In the genomic region with DNA sequence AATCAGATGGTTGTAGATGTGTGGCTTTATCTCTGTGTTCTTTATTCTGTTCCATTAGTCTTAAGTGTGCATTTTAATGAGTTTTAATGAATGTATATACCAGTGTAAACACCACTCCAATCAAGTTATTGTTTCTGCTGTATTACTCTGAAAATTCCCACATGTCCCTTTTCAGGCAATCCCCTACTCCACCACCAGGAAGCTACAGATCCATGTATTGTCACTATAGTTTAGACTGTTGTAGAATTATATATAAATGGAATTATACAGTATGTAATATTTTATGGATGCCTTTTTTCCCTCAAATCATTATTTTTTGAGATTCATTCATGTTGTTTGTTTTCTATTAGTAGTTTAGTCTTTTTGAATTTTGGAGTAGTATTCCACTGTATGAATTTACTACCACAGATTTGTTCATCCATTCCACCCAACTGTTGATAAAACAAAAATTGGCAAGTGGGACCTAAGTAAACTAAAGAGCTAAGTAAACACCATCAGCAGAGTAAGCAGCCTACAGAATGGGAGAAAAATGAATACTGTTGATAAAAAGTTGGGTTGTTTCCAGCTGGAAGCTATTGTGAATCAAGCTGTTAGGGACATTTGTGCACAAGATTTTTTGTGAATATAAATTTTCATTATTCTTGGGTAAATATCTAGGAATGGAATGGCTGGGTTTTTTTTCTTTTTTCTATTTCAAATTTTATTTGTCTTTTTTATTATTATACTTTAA, we compare ENCODE assay signal across 14 cellular contexts.
DNase-seq lines count a peak whose midpoint lies in the region; ATAC-seq, FAIRE-seq and TF ChIP-seq lines count a peak whose summit lies in the region.
"Had no signal": no experiment of that assay in that cellular context is flagged by ENCODE, and none has a peak within 500 bp of the region (broad histone marks: within the 10 kb centered on the region; RNA-seq: fewer than 3 reads in every experiment).

No MANE protein-coding gene starts in this region.

- in situ Hi-C loops in SK-MEL-5 (cut with HindIII; ENCODE audit: low pct_unique_long_range_greater_than_20kb, low sequenced_read_pairs), result no loop called here

- ATAC-seq in GM18907 (IDR thresholded peaks at IDR 0.05; ENCODE audit: unreplicated experiment) (no peak), upper lobe of left lung (ENCODE audit: low FRiP score in 2 of 2) (no peak)

- CTCF ChIA-PET in Caco-2 (lab: Charles Lee), result interaction anchor here (1.0 kb wide), 1 partner anchor 144 kb away, joined by 3 read pairs; no protein-coding TSS in a partner anchor

- H3K36me3 ChIP-seq in Caco-2 (ENCODE audit: control insufficient read depth, insufficient read depth, low read length), result no peaks in the 10 kb centered on the region
- no peaks in the 10 kb centered on the region for H3K36me3 ChIP-seq in upper lobe of left lung
- H3K36me3 ChIP-seq: BLaER1 had no signal

- H3K27me3 ChIP-seq in Caco-2 (replicated peaks; ENCODE audit: control insufficient read depth, insufficient read depth, low read length) (no peaks in the 10 kb centered on the region), upper lobe of left lung (no peaks in the 10 kb centered on the region)
- H3K27me3 ChIP-seq: BLaER1 had no signal

- H3K9me3 ChIP-seq in Caco-2 (no peaks in the 10 kb centered on the region), upper lobe of left lung (no peaks in the 10 kb centered on the region)

- H3K36me3 Mint-ChIP-seq in mesothelial cell of epicardium (no peaks in the 10 kb centered on the region), Caco-2 (ENCODE audit: insufficient read depth, unreplicated experiment) (no peaks in the 10 kb centered on the region)
- H3K36me3 Mint-ChIP-seq: brain had no signal

- intact Hi-C loops in Caco-2 (cut with micrococcal nuclease; ENCODE audit: unreplicated experiment), result no loop called here

- DNase-seq in DMS153 (lab: John Stamatoyannopoulos, UW) (peak; percentile 30), NCI-H1417 (lab: John Stamatoyannopoulos, UW) (peak in 2 of 3 experiments; percentile 10 to 57), SK-MEL-5 (ENCODE audit: low read depth, low spot score) (peak; percentile 23), mesothelial cell of epicardium (ENCODE audit: low spot score in 2 of 2, unreplicated experiment in 2 of 2) (no peak), Caco-2 (no peak), HTR-8/SVneo (ENCODE audit: insufficient read length, low spot score) (no peak), upper lobe of left lung (no peak)
- DNase-seq: GDM1, kidney glomerular epithelial cell, NCI-H187 treated with DMSO at 0.1 percent for 48 hours, OCI-M1 had no signal

- peak; percentile 38 for TF ChIP-seq CTCF in mesothelial cell of epicardium (IDR thresholded peaks at IDR 0.05; ENCODE audit: unreplicated experiment)
- peak in 1 of 2 experiments; percentile 19 for TF ChIP-seq CTCF in Caco-2 (IDR thresholded peaks at IDR 0.05; ENCODE audit: insufficient read depth in 1 of 2, low read depth in 1 of 2, low read length in 1 of 2, severe bottlenecking in 1 of 2, unreplicated experiment in 1 of 2)
- TF ChIP-seq CTCF in upper lobe of left lung (IDR thresholded peaks at IDR 0.05), result no peak

- H3K4me1 ChIP-seq in Caco-2 (no peaks in the 10 kb centered on the region), upper lobe of left lung (no peaks in the 10 kb centered on the region)
- H3K4me1 ChIP-seq: BLaER1 had no signal

- TF ChIP-seq POLR2A in upper lobe of left lung (IDR thresholded peaks at IDR 0.05), result no peak

- no TSS peak for BruUV-seq in Caco-2 (replicated peaks; lab: Mats Ljungman, UMichigan)

- H3K4me3 Mint-ChIP-seq in mesothelial cell of epicardium (no peak overlapping the region), Caco-2 (ENCODE audit: unreplicated experiment) (no peak overlapping the region)
- H3K4me3 Mint-ChIP-seq: brain had no signal

- H3K4me1 Mint-ChIP-seq in mesothelial cell of epicardium (peaks cover under 1% of the 10 kb centered on the region), Caco-2 (ENCODE audit: low read depth, unreplicated experiment) (peaks cover 15% of the 10 kb centered on the region)
- H3K4me1 Mint-ChIP-seq: brain had no signal

- POLR2A ChIA-PET in Caco-2 (lab: Charles Lee), result no interaction called here

- no peak overlapping the region for H3K27ac ChIP-seq in upper lobe of left lung
- H3K27ac ChIP-seq: BLaER1 had no signal

- H3K9me3 Mint-ChIP-seq in mesothelial cell of epicardium, result peaks cover 25% of the 10 kb centered on the region
- H3K9me3 Mint-ChIP-seq in Caco-2 (ENCODE audit: unreplicated experiment), result peaks cover 9% of the 10 kb centered on the region

- TF ChIP-seq EP300 in upper lobe of left lung (IDR thresholded peaks at IDR 0.05), result no peak

- H3K27me3 Mint-ChIP-seq in mesothelial cell of epicardium (ENCODE audit: low read depth) (no peaks in the 10 kb centered on the region), Caco-2 (ENCODE audit: insufficient read depth, unreplicated experiment) (no peaks in the 10 kb centered on the region)

- FAIRE-seq in HTR-8/SVneo (lab: Jason Lieb, UNC), result no peak

- no peak overlapping the region for H3K27ac Mint-ChIP-seq in mesothelial cell of epicardium
- H3K27ac Mint-ChIP-seq in Caco-2 (ENCODE audit: unreplicated experiment), result no peak overlapping the region
- H3K27ac Mint-ChIP-seq: brain had no signal

- H3K4me3 ChIP-seq in Caco-2 (ENCODE audit: low read depth, low read length) (no peak overlapping the region), upper lobe of left lung (no peak overlapping the region)
- H3K4me3 ChIP-seq: BLaER1 had no signal

Comparison
In these comparisons a context has a peak if more than half of its experiments do, and no peak if none do; other contexts are left out.
1. DNase-seq: peak in DMS153 (single experiment), NCI-H1417 (2 of 3) and SK-MEL-5 (single experiment); none in mesothelial cell of epicardium (0 of 2), Caco-2 (0 of 2), HTR-8/SVneo (single experiment) and upper lobe of left lung (0 of 2).